12 cellular contexts compared by ENCODE assay signal in genomic region chr11:7638710-7639642, GRCh38. TPM values are rescaled to one million over a fixed set of nuclear protein-coding genes. Genes with fewer than 3 reads are reported as not detected.
DNase-seq lines count a peak whose midpoint lies in the region; ATAC-seq and TF ChIP-seq lines count a peak whose summit lies in the region.
"Had no signal": no experiment of that assay in that cellular context is flagged by ENCODE, and none has a peak within 500 bp of the region (broad histone marks: within the 10 kb centered on the region; RNA-seq: fewer than 3 reads in every experiment).

No MANE protein-coding gene starts in this region.

- no peaks in the 10 kb centered on the region for H3K27me3 ChIP-seq in right cardiac atrium (ENCODE audit: control insufficient read depth, insufficient read depth)

- CTCF ChIA-PET in GM10248 (lab: Yijun Ruan, JAX) = interaction anchor here (1.0 to 3.1 kb wide), 6 partner anchors 10 to 26 kb away, joined by 3 to 10 read pairs (median 4); no protein-coding TSS in a partner anchor

- H3K27ac ChIP-seq in right cardiac atrium (ENCODE audit: low read length) = peak overlapping the region; percentile 23
- H3K27ac ChIP-seq: KMS-11 had no signal

- peaks cover 4% of the 10 kb centered on the region for H3K4me1 ChIP-seq in right cardiac atrium (ENCODE audit: control insufficient read depth, insufficient read depth, low read length)

- intact Hi-C loops in right cardiac atrium (cut with DNase I) = no loop called here

- DNase-seq in GM10248 (ENCODE audit: extremely low spot score) (peak; percentile 21), right cardiac atrium (peak; percentile 63 to 78 (median 66)), G401 (ENCODE audit: low spot score) (no peak), KG1 (lab: John Stamatoyannopoulos, UW) (no peak), T1000 (lab: John Stamatoyannopoulos, UW) (no peak)
- no peak for DNase-seq in activated T-cell treated with anti-CD3 and anti-CD28 coated beads, Interleukin-2, amount 50 U/mL, for 1 hour
- DNase-seq: midbrain, NCI-H748 treated with DMSO at 0.1 percent for 48 hours, T-helper 2 cell had no signal

- H3K9me3 ChIP-seq in right cardiac atrium (ENCODE audit: control insufficient read depth, low read length) = no peaks in the 10 kb centered on the region

- peak; percentile 83 for ATAC-seq in GM19467 (IDR thresholded peaks at IDR 0.05; ENCODE audit: unreplicated experiment)
- ATAC-seq in HG03442 (IDR thresholded peaks at IDR 0.05; ENCODE audit: unreplicated experiment) = peak; percentile 50
- peak; percentile 62 to 73 for ATAC-seq in right cardiac atrium

- in situ Hi-C loops in G401 (cut with HindIII; ENCODE audit: low sequenced_read_pairs) = no loop called here

- no peak overlapping the region for H3K4me3 ChIP-seq in right cardiac atrium (ENCODE audit: low read length)

- 64% methylated on average over 5 of the region's 5 CpGs for WGBS in right cardiac atrium

- POLR2A ChIA-PET in GM10248 (lab: Yijun Ruan, JAX) = no interaction called here

- TF ChIP-seq CTCF in GM10248 (IDR thresholded peaks at IDR 0.05; ENCODE audit: control extremely low read depth, extremely low read depth, low read depth, missing control alignments) = no peak

RNA-seq across cellular contexts. Expression of gene CYB5R2, which starts 34.3 kb away (rescaled TPM):
- total RNA-seq in right cardiac atrium = 1 to 10 TPM; 1.6 to 4.4 (median 2.8) TPM
- 2.4 TPM for polyA plus RNA-seq in right cardiac atrium
- 7.7 and 9.0 TPM in 2 replicates for total RNA-seq in G401 (2014; rRNA removed; shearing (Covaris generic))

Comparison
In these comparisons a context has a peak if more than half of its experiments do, and no peak if none do; other contexts are left out.
1. DNase-seq: peak in GM10248 (single experiment) and right cardiac atrium (3 of 3); none in G401 (single experiment), KG1 (single experiment), T1000 (single experiment) and activated T-cell treated with anti-CD3 and anti-CD28 coated beads, Interleukin-2, amount 50 U/mL, for 1 hour (single experiment).
2. Peak in every context shown above with its lines, with median percentiles within 50 percentile points of each other: ATAC-seq.